Comparison of ENCODE assay signal across 26 cellular contexts in genomic region chr4:126520731-126521130, GRCh38.
"Had no signal": no experiment of that assay in that cellular context is flagged by ENCODE, and none has a peak within 500 bp of the region (broad histone marks: within the 10 kb centered on the region; RNA-seq: fewer than 3 reads in every experiment).

No MANE protein-coding gene starts in this region.

- H3K27ac ChIP-seq: stomach, suprapubic skin, testis, thoracic aorta, thyroid gland, tibial artery, tibial nerve, transverse colon, upper lobe of left lung, upper lobe of right lung, uterus, vagina had no signal

- DNase-seq: stimulated activated CD4-positive, alpha-beta T cell treated with anti-CD3 and anti-CD28 coated beads, Interleukin-2, amount 100 ng/mL, for 48 hours; stimulated activated CD4-positive, alpha-beta T cell treated with anti-CD3 and anti-CD28 coated beads, Interleukin-4, amount 100 ng/mL, for 1 hour; stimulated activated CD4-positive, alpha-beta T cell treated with anti-CD3 and anti-CD28 coated beads, Interleukin-4, amount 100 ng/mL, for 24 hours; stimulated activated CD4-positive, alpha-beta T cell treated with anti-CD3 and anti-CD28 coated beads, Interleukin-4, amount 100 ng/mL, for 4 hours; stimulated activated CD8-positive, alpha-beta memory T cell treated with anti-CD3 and anti-CD28 coated beads, Interleukin-4, amount 100 ng/mL, for 48 hours; stimulated activated naive B cell treated with anti-CD40 and anti-IgM and Interleukin-4, amounts not matched to agents 10 μg/mL and 1 μg/mL and 100 μg/mL, for 72 hours; stimulated activated naive CD4-positive, alpha-beta T cell; stimulated activated naive CD4-positive, alpha-beta T cell treated with Interleukin-2 at 50 U/mL for 16 hours; stimulated activated naive CD8-positive, alpha-beta T cell treated with anti-CD3 and anti-CD28 coated beads, Interleukin-15, amount 100 ng/mL, for 72 hours; stimulated activated naive CD8-positive, alpha-beta T cell treated with anti-CD3 and anti-CD28 coated beads, Interleukin-15, Interleukin-2, amounts not matched to agents 100 U/mL and 50 U/mL, for 24 hours; stomach; substantia nigra; testis; thyroid gland; tibial artery; transverse colon; trophoblast cell; upper lobe of left lung; upper lobe of right lung; uterus had no signal

- H3K9me3 ChIP-seq: testis, thyroid gland, transverse colon, upper lobe of left lung, upper lobe of right lung, uterus, vagina had no signal

- H3K27me3 ChIP-seq: stomach, suprapubic skin, testis, thyroid gland, tibial artery, tibial nerve, transverse colon, upper lobe of left lung, upper lobe of right lung, uterus, vagina had no signal

- ATAC-seq: stimulated activated effector memory CD8-positive, alpha-beta T cell treated with anti-CD3 and anti-CD28 coated beads, Interleukin-12 subunit alpha, Interleukin-12 subunit beta, amount 100 ng/mL, for 72 hours; stimulated activated memory B cell treated with anti-CD40 and anti-IgM and Interleukin-4, amounts not matched to agents 10 μg/mL and 1 μg/mL and 100 μg/mL, for 72 hours; stimulated activated naive B cell treated with anti-CD40 and anti-IgM and Interleukin-4, amounts not matched to agents 10 μg/mL and 1 μg/mL and 100 μg/mL, for 72 hours; stimulated activated naive CD8-positive, alpha-beta T cell treated with anti-CD3 and anti-CD28 coated beads, Interleukin-15, amount 100 ng/mL, for 72 hours; stimulated activated naive CD8-positive, alpha-beta T cell treated with anti-CD3 and anti-CD28 coated beads, Interleukin-15, Interleukin-2, amounts not matched to agents 100 U/mL and 50 U/mL, for 24 hours; upper lobe of right lung had no signal

- H3K4me1 ChIP-seq: stomach, suprapubic skin, testis, thyroid gland, tibial artery, tibial nerve, transverse colon, upper lobe of left lung, upper lobe of right lung, uterus, vagina had no signal

- H3K36me3 ChIP-seq: stomach, suprapubic skin, thoracic aorta, thyroid gland, tibial artery, tibial nerve, transverse colon, upper lobe of left lung, upper lobe of right lung, uterus, vagina had no signal

- H3K4me3 ChIP-seq: stomach, suprapubic skin, testis, thoracic aorta, thyroid gland, tibial artery, tibial nerve, transverse colon, upper lobe of left lung, upper lobe of right lung, uterus, vagina had no signal
